25 cellular contexts compared by ENCODE assay signal in genomic region chr15:64781299-64781698, GRCh38. TPM values are rescaled to one million over a fixed set of nuclear protein-coding genes. Genes with fewer than 3 reads are reported as not detected.
"Had no signal": no experiment of that assay in that cellular context is flagged by ENCODE, and none has a peak within 500 bp of the region (broad histone marks: within the 10 kb centered on the region; RNA-seq: fewer than 3 reads in every experiment).

No MANE protein-coding gene starts in this region.

- H3K4me3 ChIP-seq: esophagus squamous epithelium, psoas muscle, spleen, testis, transverse colon had no signal

- H3K4me1 ChIP-seq: parathyroid adenoma, psoas muscle, testis had no signal

- H3K27me3 ChIP-seq: testis had no signal

- H3K9me3 ChIP-seq: esophagus squamous epithelium, psoas muscle, spleen, testis, transverse colon had no signal

- FAIRE-seq: astrocyte, frontal cortex, urothelium cell line had no signal

- H3K27ac ChIP-seq: esophagus squamous epithelium, parathyroid adenoma, psoas muscle, spleen, testis, transverse colon, WERI-Rb-1 had no signal

- DNase-seq: activated CD4-positive, alpha-beta memory T cell treated with anti-CD3 and anti-CD28 coated beads, Interleukin-2, amount 10 ng/mL, durations not matched to agents 7 days and 5 days; activated CD4-positive, alpha-beta T cell treated with anti-CD3 and anti-CD28 coated beads, Interleukin-2, amount 10 ng/mL, durations not matched to agents 7 days and 5 days; activated CD4-positive, CD25-positive, alpha-beta regulatory T cell treated with anti-CD3 and anti-CD28 coated beads, Interleukin-2, amount 50 U/mL, for 72 hours; activated CD8-positive, alpha-beta memory T cell treated with anti-CD3 and anti-CD28 coated beads, Interleukin-2, amount 50 U/mL, for 48 hours; activated gamma-delta T cell; activated naive CD4-positive, alpha-beta T cell treated with anti-CD3 and anti-CD28 coated beads, Interleukin-2, amount 10 ng/mL, durations not matched to agents 7 days and 5 days; activated naive CD8-positive, alpha-beta T cell treated with anti-CD3 and anti-CD28 coated beads, Interleukin-2, amount 10 ng/mL, durations not matched to agents 7 days and 5 days; activated T-cell treated with anti-CD3 and anti-CD28 coated beads, Interleukin-2, amount 50 U/mL, for 24 hours; central memory CD4-positive, alpha-beta T cell; esophagus squamous epithelium; islet precursor cell; left cardiac atrium; psoas muscle; spleen; stimulated activated naive CD4-positive, alpha-beta T cell treated with Interleukin-2 at 50 U/mL for 16 hours; SW 1271; T-helper 17 cell; T1000; testis; transverse colon had no signal

- H3K79me2 ChIP-seq: parathyroid adenoma had no signal

- H3K9ac ChIP-seq: parathyroid adenoma had no signal

- H2AFZ ChIP-seq: parathyroid adenoma had no signal

- H3K36me3 ChIP-seq: esophagus squamous epithelium, spleen, transverse colon, WERI-Rb-1 had no signal

RNA-seq across cellular contexts. Expression of gene RBPMS2, which starts 5.9 kb away (rescaled TPM):
- total RNA-seq: activated CD4-positive, alpha-beta memory T cell treated with anti-CD3 and anti-CD28 coated beads, Interleukin-2, amount 10 ng/mL, durations not matched to agents 7 days and 5 days; activated naive CD8-positive, alpha-beta T cell treated with anti-CD3 and anti-CD28 coated beads, Interleukin-2, amount 10 ng/mL, durations not matched to agents 7 days and 5 days had no signal
